In genomic region chrX:133053854-133054565, GRCh38 we compare ENCODE assay signal across 15 cellular contexts. TPM values are rescaled to one million over a fixed set of nuclear protein-coding genes. Genes with fewer than 3 reads are reported as not detected.
DNase-seq lines count a peak whose midpoint lies in the region; ATAC-seq, FAIRE-seq and TF ChIP-seq lines count a peak whose summit lies in the region.
"Had no signal": no experiment of that assay in that cellular context is flagged by ENCODE, and none has a peak within 500 bp of the region (broad histone marks: within the 10 kb centered on the region; RNA-seq: fewer than 3 reads in every experiment).

No MANE protein-coding gene starts in this region.

- peaks cover 6% of the 10 kb centered on the region for H3K9me3 Mint-ChIP-seq in neural progenitor cell
- H3K9me3 Mint-ChIP-seq: activated CD4-positive, alpha-beta memory T cell treated with anti-CD3 and anti-CD28 coated beads for 36 hours; activated T-helper 17 cell treated with anti-CD3 and anti-CD28 coated beads, Interleukin-2, amount 50 U/mL, for 72 hours had no signal

- H3K27ac Mint-ChIP-seq in neural progenitor cell = peak overlapping the region; percentile 65
- H3K27ac Mint-ChIP-seq: activated CD4-positive, alpha-beta memory T cell treated with anti-CD3 and anti-CD28 coated beads for 36 hours; activated T-helper 17 cell treated with anti-CD3 and anti-CD28 coated beads, Interleukin-2, amount 50 U/mL, for 72 hours had no signal

- DNase-seq in amniotic epithelial cell (ENCODE audit: low read depth) = peak; percentile 33
- DNase-seq in foreskin keratinocyte = peak in 1 of 2 donors; percentile 39
- peak; percentile 36 for DNase-seq in neural progenitor cell (ENCODE audit: low spot score)
- no peak for DNase-seq in activated CD8-positive, alpha-beta memory T cell treated with anti-CD3 and anti-CD28 coated beads, Interleukin-2, amount 50 U/mL, for 48 hours
- no peak for DNase-seq in D341Med (ENCODE audit: low spot score)
- no peak for DNase-seq in activated CD4-positive, CD25-positive, alpha-beta regulatory T cell treated with anti-CD3 and anti-CD28 coated beads, Interleukin-2, amount 50 U/mL, for 72 hours
- DNase-seq: activated CD4-positive, alpha-beta memory T cell treated with anti-CD3 and anti-CD28 coated beads for 36 hours; anterior cingulate cortex; left ventricle myocardium superior; SHP77 treated with DMSO at 0.1 percent for 48 hours had no signal

- H3F3A ChIP-seq in neural progenitor cell (ENCODE audit: low read depth) = peaks cover 18% of the 10 kb centered on the region

- no peak overlapping the region for H3K4me3 ChIP-seq in neural progenitor cell

- H3K9ac ChIP-seq in neural progenitor cell = no peak overlapping the region

- FAIRE-seq in G401.6 (lab: Jason Lieb, UNC) = peak; percentile 100

- peaks cover 2% of the 10 kb centered on the region for H3K27me3 Mint-ChIP-seq in neural progenitor cell (ENCODE audit: insufficient read depth, low read depth)
- H3K27me3 Mint-ChIP-seq: activated CD4-positive, alpha-beta memory T cell treated with anti-CD3 and anti-CD28 coated beads for 36 hours; activated T-helper 17 cell treated with anti-CD3 and anti-CD28 coated beads, Interleukin-2, amount 50 U/mL, for 72 hours had no signal

- H3K36me3 ChIP-seq in neural progenitor cell = no peaks in the 10 kb centered on the region

- H3K27ac ChIP-seq in foreskin keratinocyte (no peak overlapping the region), neural progenitor cell (peak overlapping the region; percentile 85)
- H3K27ac ChIP-seq: HL-60 had no signal

- H3K4me2 ChIP-seq in neural progenitor cell = peak overlapping the region; percentile 23

- H2AFZ ChIP-seq in neural progenitor cell (replicated peaks) = no peak overlapping the region

- no peaks in the 10 kb centered on the region for H4K20me1 ChIP-seq in neural progenitor cell (ENCODE audit: low read depth)

- no peaks in the 10 kb centered on the region for H3K36me3 Mint-ChIP-seq in neural progenitor cell
- H3K36me3 Mint-ChIP-seq: activated CD4-positive, alpha-beta memory T cell treated with anti-CD3 and anti-CD28 coated beads for 36 hours had no signal

- peaks cover 3% of the 10 kb centered on the region for H3K9me3 ChIP-seq in neural progenitor cell (ENCODE audit: low read depth)

- TF ChIP-seq CTCF in foreskin keratinocyte (conservative IDR thresholded peaks at IDR 0.05) (no peak), neural progenitor cell (IDR thresholded peaks at IDR 0.05) (no peak)

- H3K27me3 ChIP-seq in foreskin keratinocyte (no peaks in the 10 kb centered on the region), neural progenitor cell (no peaks in the 10 kb centered on the region)

- ATAC-seq in foreskin keratinocyte = peak; percentile 67
- no peak for ATAC-seq in GM19452 (IDR thresholded peaks at IDR 0.05; ENCODE audit: unreplicated experiment)
- ATAC-seq: activated T-helper 17 cell treated with anti-CD3 and anti-CD28 coated beads, Interleukin-2, amount 50 U/mL, for 72 hours; left ventricle myocardium superior had no signal

- no peak overlapping the region for H3K4me3 Mint-ChIP-seq in neural progenitor cell
- H3K4me3 Mint-ChIP-seq: activated CD4-positive, alpha-beta memory T cell treated with anti-CD3 and anti-CD28 coated beads for 36 hours; activated T-helper 17 cell treated with anti-CD3 and anti-CD28 coated beads, Interleukin-2, amount 50 U/mL, for 72 hours had no signal

- H3K4me1 ChIP-seq in foreskin keratinocyte (peaks cover 20% of the 10 kb centered on the region), neural progenitor cell (peaks cover 12% of the 10 kb centered on the region)

- no peaks in the 10 kb centered on the region for H3K79me2 ChIP-seq in neural progenitor cell (ENCODE audit: low read depth)

- H3K4me1 Mint-ChIP-seq in neural progenitor cell = peaks cover 17% of the 10 kb centered on the region
- H3K4me1 Mint-ChIP-seq: activated T-helper 17 cell treated with anti-CD3 and anti-CD28 coated beads, Interleukin-2, amount 50 U/mL, for 72 hours had no signal

RNA-seq across cellular contexts. Expression of gene USP26, which starts 42.9 kb away (rescaled TPM):
- total RNA-seq in foreskin keratinocyte (not detected in 2 replicates), neural progenitor cell (ENCODE audit: low replicate concordance) (not detected in 2 replicates)
- polyA plus RNA-seq in foreskin keratinocyte = not detected in 2 replicates
- total RNA-seq: activated CD4-positive, alpha-beta memory T cell treated with anti-CD3 and anti-CD28 coated beads for 36 hours; activated T-helper 17 cell treated with anti-CD3 and anti-CD28 coated beads, Interleukin-2, amount 50 U/mL, for 72 hours; glomerular endothelial cell; left ventricle myocardium superior had no signal

Comparison
In these comparisons a context has a peak if more than half of its experiments do, and no peak if none do; other contexts are left out.
1. DNase-seq: peak in amniotic epithelial cell (single experiment) and neural progenitor cell (single experiment); none in activated CD8-positive, alpha-beta memory T cell treated with anti-CD3 and anti-CD28 coated beads, Interleukin-2, amount 50 U/mL, for 48 hours (single experiment), D341Med (single experiment) and activated CD4-positive, CD25-positive, alpha-beta regulatory T cell treated with anti-CD3 and anti-CD28 coated beads, Interleukin-2, amount 50 U/mL, for 72 hours (single experiment).